Comparison of ENCODE assay signal across 8 cellular contexts in the genomic region with DNA sequence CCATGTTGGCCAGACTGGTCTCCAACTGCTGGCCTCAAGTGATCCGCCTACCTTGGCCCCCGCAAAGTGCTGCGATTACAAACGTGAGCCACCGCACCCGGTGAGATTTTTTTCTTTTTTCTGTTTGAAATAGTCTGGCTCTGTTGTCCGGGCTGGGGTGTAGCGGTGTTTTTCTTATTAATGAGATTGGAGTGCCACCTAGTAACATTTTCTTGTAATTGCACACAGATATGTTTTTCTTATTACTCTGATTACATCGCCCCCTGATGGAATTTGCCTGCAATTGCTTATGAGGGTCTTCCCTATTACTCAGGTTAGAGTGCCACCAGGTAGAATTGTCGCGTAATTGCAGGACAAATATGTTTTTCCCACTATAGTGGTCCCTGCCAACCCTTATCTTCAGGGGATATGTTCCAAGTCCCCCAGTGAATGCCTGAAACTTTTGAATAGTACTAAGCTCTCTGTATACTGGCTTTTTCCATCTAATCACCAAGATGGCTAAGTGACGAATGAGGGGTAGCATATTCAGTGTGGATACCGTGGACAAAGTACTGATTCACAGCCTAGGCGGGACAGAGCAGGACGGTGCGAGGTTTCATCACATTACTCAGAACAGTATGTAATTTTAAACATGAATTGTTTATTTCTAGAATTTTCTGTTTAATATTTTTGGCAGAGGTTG. TPM values are rescaled to one million over a fixed set of nuclear protein-coding genes. Genes with fewer than 3 reads are reported as not detected.
A peak's percentile ranks its signal among the peaks of the same experiment; 100 is the strongest.
DNase-seq lines count a peak whose midpoint lies in the region; ATAC-seq and TF ChIP-seq lines count a peak whose summit lies in the region.

No MANE protein-coding gene starts in this region.

- H3K27ac ChIP-seq in OCI-LY3 (ENCODE audit: low read length), result no peak overlapping the region

- no peaks in the 10 kb centered on the region for H3K4me1 ChIP-seq in OCI-LY3 (ENCODE audit: low read length)

- H4K20me1 ChIP-seq in OCI-LY3 (ENCODE audit: insufficient read depth, low read length), result no peaks in the 10 kb centered on the region

- peak; percentile 56 to 73 for DNase-seq in AML-193 (lab: John Stamatoyannopoulos, UW)
- DNase-seq in NCI-H2107 treated with DMSO at 0.1 percent for 48 hours (lab: John Stamatoyannopoulos, UW; ENCODE audit: unreplicated experiment), result no peak

- no peaks in the 10 kb centered on the region for H3K27me3 ChIP-seq in OCI-LY3 (ENCODE audit: low read depth, low read length)

- peak; percentile 96 for TF ChIP-seq CTCF in OCI-LY3 (IDR thresholded peaks at IDR 0.05; ENCODE audit: low read depth, low read length)

- no peaks in the 10 kb centered on the region for H3K36me3 ChIP-seq in OCI-LY3 (replicated peaks; ENCODE audit: low read depth, low read length)

- H2AFZ ChIP-seq in OCI-LY3 (ENCODE audit: low read depth, low read length), result peak overlapping the region; percentile 76; the same call in 1 of the 2 replicates

- ATAC-seq in GM18502 (IDR thresholded peaks at IDR 0.05; ENCODE audit: poor library complexity, unreplicated experiment), result peak; percentile 46
- ATAC-seq in esophagus mucosa, result peak; percentile 11
- no peak for ATAC-seq in GM18861 (IDR thresholded peaks at IDR 0.05; ENCODE audit: unreplicated experiment)
- ATAC-seq in GM21825 (IDR thresholded peaks at IDR 0.05; ENCODE audit: unreplicated experiment), result no peak
- ATAC-seq in HG02642 (IDR thresholded peaks at IDR 0.05; ENCODE audit: poor library complexity, unreplicated experiment), result no peak

- H3K4me3 ChIP-seq in OCI-LY3 (ENCODE audit: low read length), result peak overlapping the region; percentile 81

- H3K9me3 ChIP-seq in OCI-LY3 (ENCODE audit: insufficient read depth, low read length), result no peaks in the 10 kb centered on the region

- H3K4me2 ChIP-seq in OCI-LY3 (ENCODE audit: low read length), result peak overlapping the region; percentile 75

- no peaks in the 10 kb centered on the region for H3K79me2 ChIP-seq in OCI-LY3 (ENCODE audit: low read length)

- peak overlapping the region; percentile 46 for H3K9ac ChIP-seq in OCI-LY3 (ENCODE audit: low read length)

RNA-seq across cellular contexts. Expression of a gene that starts 8.6 kb away (rescaled TPM):
- total RNA-seq in esophagus mucosa, result 110 TPM

Comparison
In these comparisons a context has a peak if more than half of its experiments do, and no peak if none do; other contexts are left out.
1. ATAC-seq: peak in GM18502 (single experiment) and esophagus mucosa (single experiment); none in GM18861 (single experiment), GM21825 (single experiment) and HG02642 (single experiment).